4 cellular contexts compared by ENCODE assay signal in genomic region chr16:86428729-86429472, GRCh38.
TF ChIP-seq lines count a peak whose summit lies in the region.

No MANE protein-coding gene starts in this region.

TF ChIP-seq in A549, 52 proteins besides CTCF, POLR2A, EP300 and RAD21:
- TF ChIP-seq MAX (IDR thresholded peaks at IDR 0.05) (no peak), USF2 (IDR thresholded peaks at IDR 0.05) (peak; percentile 69), NFE2L2 (conservative IDR thresholded peaks at IDR 0.05; ENCODE audit: low read length) (no peak), TFCP2L1 (CRISPR knock-in tag; IDR thresholded peaks at IDR 0.05) (no peak), NR3C1 (IDR thresholded peaks at IDR 0.05) (no peak), BCL3 (IDR thresholded peaks at IDR 0.05) (no peak)

TF ChIP-seq in HCT116, 20 proteins besides CTCF, POLR2A, EP300 and RAD21:
- TF ChIP-seq YY1 (IDR thresholded peaks at IDR 0.05; ENCODE audit: extremely low read depth, insufficient replicate concordance, low read depth, low read length) (peak; percentile 12), SP1 (IDR thresholded peaks at IDR 0.05; ENCODE audit: low read depth) (peak; percentile 52; the same call in 1 of the 2 replicates), JUND (IDR thresholded peaks at IDR 0.05) (no peak)
TF ChIP-seq in HCT116: peak in this region for 2.

TF ChIP-seq in K562, 482 proteins besides CTCF, POLR2A, EP300 and RAD21:
- no peak for TF ChIP-seq ZNF785 (CRISPR knock-in tag; IDR thresholded peaks at IDR 0.05)
- TF ChIP-seq CBFA2T2 (conservative IDR thresholded peaks at IDR 0.05): peak; percentile 16; the same call in 1 of the 2 replicates
- TF ChIP-seq NR4A1 (CRISPR knock-in tag; IDR thresholded peaks at IDR 0.05): no peak
- no peak for TF ChIP-seq NR4A1 (tag; IDR thresholded peaks at IDR 0.05)
- peak; percentile 22 for TF ChIP-seq FOS (IDR thresholded peaks at IDR 0.05; ENCODE audit: extremely low read depth, insufficient read length)
- no peak for TF ChIP-seq HDAC6 (IDR thresholded peaks at IDR 0.05; ENCODE audit: low read depth, low read length)
- TF ChIP-seq RAD51 (IDR thresholded peaks at IDR 0.05; ENCODE audit: borderline replicate concordance, low read depth): peak; percentile 86
- no peak for TF ChIP-seq TAL1 (IDR thresholded peaks at IDR 0.05)
- 0 out of 2 replicates have a peak, but pooled peaks have one; percentile 2 for TF ChIP-seq SPI1 (IDR thresholded peaks at IDR 0.05; ENCODE audit: borderline replicate concordance, low read depth, low read length)
- TF ChIP-seq, protein P1, sequence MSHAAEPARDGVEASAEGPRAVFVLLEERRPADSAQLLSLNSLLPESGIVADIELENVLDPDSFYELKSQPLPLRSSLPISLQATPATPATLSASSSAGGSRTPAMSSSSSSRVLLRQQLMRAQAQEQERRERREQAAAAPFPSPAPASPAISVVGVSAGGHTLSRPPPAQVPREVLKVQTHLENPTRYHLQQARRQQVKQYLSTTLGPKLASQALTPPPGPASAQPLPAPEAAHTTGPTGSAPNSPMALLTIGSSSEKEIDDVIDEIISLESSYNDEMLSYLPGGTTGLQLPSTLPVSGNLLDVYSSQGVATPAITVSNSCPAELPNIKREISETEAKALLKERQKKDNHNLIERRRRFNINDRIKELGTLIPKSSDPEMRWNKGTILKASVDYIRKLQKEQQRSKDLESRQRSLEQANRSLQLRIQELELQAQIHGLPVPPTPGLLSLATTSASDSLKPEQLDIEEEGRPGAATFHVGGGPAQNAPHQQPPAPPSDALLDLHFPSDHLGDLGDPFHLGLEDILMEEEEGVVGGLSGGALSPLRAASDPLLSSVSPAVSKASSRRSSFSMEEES (CRISPR knock-in tag; IDR thresholded peaks at IDR 0.05): peak; percentile 68
- TF ChIP-seq USF2 (CRISPR knock-in tag; IDR thresholded peaks at IDR 0.05): peak; percentile 87
- no peak for TF ChIP-seq ZNF124 (CRISPR knock-in tag; IDR thresholded peaks at IDR 0.05)
- TF ChIP-seq NFYB (IDR thresholded peaks at IDR 0.05; ENCODE audit: extremely low read depth, insufficient read length): peak; percentile 70
- TF ChIP-seq USF1 (CRISPR knock-in tag; IDR thresholded peaks at IDR 0.05): peak; percentile 71

TF ChIP-seq in liver, 16 proteins besides CTCF, POLR2A, EP300 and RAD21:
- TF ChIP-seq FOXA2 (IDR thresholded peaks at IDR 0.05) (no peak), NR2F2 (IDR thresholded peaks at IDR 0.05) (peak; percentile 34)
